Comparison of ENCODE assay signal across 17 cellular contexts in the genomic region with DNA sequence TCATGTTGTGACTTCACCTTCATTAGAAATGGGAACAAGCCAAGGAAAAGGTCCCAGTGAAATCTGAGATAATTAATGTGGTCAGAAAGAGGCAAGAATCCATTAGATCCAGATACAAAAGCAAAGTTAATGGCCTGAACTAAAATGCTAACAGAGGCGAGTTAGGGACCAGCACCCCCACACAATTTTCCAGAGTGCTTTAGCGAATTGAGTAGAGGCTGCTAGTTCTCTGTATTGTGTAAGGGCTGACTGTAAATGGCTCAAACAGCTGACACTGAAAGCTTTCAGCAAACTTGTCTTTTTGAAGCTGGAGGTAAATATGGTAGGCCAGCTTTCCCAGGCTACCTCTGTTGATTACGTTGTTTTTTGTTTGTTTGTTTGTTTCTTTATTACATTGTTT.
DNase-seq lines count a peak whose midpoint lies in the region; ATAC-seq, FAIRE-seq and TF ChIP-seq lines count a peak whose summit lies in the region.
"Had no signal": no experiment of that assay in that cellular context is flagged by ENCODE, and none has a peak within 500 bp of the region (broad histone marks: within the 10 kb centered on the region; RNA-seq: fewer than 3 reads in every experiment).

No MANE protein-coding gene starts in this region.

- in situ Hi-C loops in K562 (cut with MboI): no loop called here

- no peak overlapping the region for H2BK5ac ChIP-seq in mesenchymal stem cell (ENCODE audit: low read depth, low read length, poor library complexity, severe bottlenecking)

- H3K9me3 Mint-ChIP-seq in activated T-cell treated with anti-CD3 and anti-CD28 coated beads, Interleukin-2, amount 50 U/mL, for 72 hours: no peaks in the 10 kb centered on the region
- no peaks in the 10 kb centered on the region for H3K9me3 Mint-ChIP-seq in activated T-cell treated with anti-CD3 and anti-CD28 coated beads, Interleukin-2, amount 50 U/mL, for 4 hours

- no peaks in the 10 kb centered on the region for H4K20me1 ChIP-seq in K562 (replicated peaks; ENCODE audit: control insufficient read depth, insufficient read depth, low read length)

- no peak for TF ChIP-seq RAD21 in K562 (CRISPR knock-in tag; conservative IDR thresholded peaks at IDR 0.05 in 1 of 2, IDR thresholded peaks at IDR 0.05 in 1 of 2)

- POLR2A ChIA-PET in K562 (lab: Yijun Ruan, JAX): interaction anchor here (0.7 to 4.2 kb wide), 6 partner anchors 9 to 68 kb away, joined by 3 to 34 read pairs (median 4); no protein-coding TSS in a partner anchor

- H2BK15ac ChIP-seq in mesenchymal stem cell (ENCODE audit: low read depth, poor library complexity, severe bottlenecking): no peak overlapping the region

- no peak overlapping the region for H3K4me3 Mint-ChIP-seq in activated T-cell treated with anti-CD3 and anti-CD28 coated beads, Interleukin-2, amount 50 U/mL, for 72 hours
- H3K4me3 Mint-ChIP-seq in activated T-cell treated with anti-CD3 and anti-CD28 coated beads, Interleukin-2, amount 50 U/mL, for 4 hours: no peak overlapping the region

- WGBS in K562 (ENCODE audit: insufficient coverage, low coverage, missing lambda C conversion rate): 31% methylated on average over 3 of the region's 3 CpGs
- WGBS in mesenchymal stem cell: 85% methylated on average over 3 of the region's 3 CpGs

- no peak overlapping the region for H3K18ac ChIP-seq in mesenchymal stem cell (ENCODE audit: low read depth in 1 of 2, low read length in 2 of 2)

- H3K36me3 Mint-ChIP-seq in activated T-cell treated with anti-CD3 and anti-CD28 coated beads, Interleukin-2, amount 50 U/mL, for 72 hours (ENCODE audit: insufficient read depth in 2 of 2): no peaks in the 10 kb centered on the region
- no peaks in the 10 kb centered on the region for H3K36me3 Mint-ChIP-seq in activated T-cell treated with anti-CD3 and anti-CD28 coated beads, Interleukin-2, amount 50 U/mL, for 4 hours (ENCODE audit: insufficient read depth)

- H3K79me1 ChIP-seq in mesenchymal stem cell (replicated peaks; ENCODE audit: low read length, poor library complexity, severe bottlenecking): no peaks in the 10 kb centered on the region

- TF ChIP-seq POLR2A in K562 (conservative IDR thresholded peaks at IDR 0.05): no peak

- no peak for TF ChIP-seq EP300 in K562 (IDR thresholded peaks at IDR 0.05; ENCODE audit: low read length)

- H2AFZ ChIP-seq in K562 (ENCODE audit: low read depth, low read length) (0 out of 2 replicates have a peak overlapping the region, but pooled peaks have one; percentile 11), mesenchymal stem cell (ENCODE audit: low read depth, low read length) (no peak overlapping the region)

- no peak overlapping the region for H3K14ac ChIP-seq in mesenchymal stem cell (ENCODE audit: low read length in 2 of 2)

- no peak overlapping the region for H2BK120ac ChIP-seq in mesenchymal stem cell (ENCODE audit: low read depth, low read length)

- H3K27ac ChIP-seq in K562 (ENCODE audit: extremely low read depth, low read depth, low read length) (no peak overlapping the region), mesenchymal stem cell (ENCODE audit: low read length, poor library complexity, severe bottlenecking) (no peak overlapping the region)
- H3K27ac ChIP-seq: SJSA1 had no signal

- no peak overlapping the region for H4K91ac ChIP-seq in mesenchymal stem cell (ENCODE audit: low read length)

- H3K27me3 Mint-ChIP-seq in activated T-cell treated with anti-CD3 and anti-CD28 coated beads, Interleukin-2, amount 50 U/mL, for 72 hours (ENCODE audit: low read depth): no peaks in the 10 kb centered on the region
- peaks cover 4% of the 10 kb centered on the region for H3K27me3 Mint-ChIP-seq in activated T-cell treated with anti-CD3 and anti-CD28 coated beads, Interleukin-2, amount 50 U/mL, for 4 hours (ENCODE audit: low read depth)

- H2AK5ac ChIP-seq in mesenchymal stem cell (ENCODE audit: low read length, severe bottlenecking): no peak overlapping the region

- BruUV-seq in K562 (replicated peaks; lab: Mats Ljungman, UMichigan): no TSS peak

- ATAC-seq in activated T-cell treated with anti-CD3 and anti-CD28 coated beads, Interleukin-2, amount 50 U/mL, for 72 hours (replicated peaks in 1 of 2): no peak
- ATAC-seq in activated T-cell treated with anti-CD3 and anti-CD28 coated beads, Interleukin-2, amount 50 U/mL, for 4 hours: no peak
- no peak for ATAC-seq in K562
- no peak for ATAC-seq in HG03280 (IDR thresholded peaks at IDR 0.05; ENCODE audit: unreplicated experiment)
- no peak for ATAC-seq in GM18907 (IDR thresholded peaks at IDR 0.05; ENCODE audit: unreplicated experiment)
- no peak for ATAC-seq in esophagus mucosa
- ATAC-seq: A549 had no signal

- peak overlapping the region; percentile 80 for H3K27ac Mint-ChIP-seq in activated T-cell treated with anti-CD3 and anti-CD28 coated beads, Interleukin-2, amount 50 U/mL, for 72 hours

- no peaks in the 10 kb centered on the region for H3K79me2 ChIP-seq in K562 (ENCODE audit: control insufficient read depth, insufficient read depth, low read length)

- no peaks in the 10 kb centered on the region for H3K9me3 ChIP-seq in K562 (replicated peaks; ENCODE audit: control insufficient read depth, insufficient read depth, low read depth, low read length)
- H3K9me3 ChIP-seq in mesenchymal stem cell (ENCODE audit: control insufficient read depth, low read length): no peaks in the 10 kb centered on the region
- H3K9me3 ChIP-seq: A549, SJSA1 had no signal

- DNase-seq in activated T-cell treated with anti-CD3 and anti-CD28 coated beads, Interleukin-2, amount 50 U/mL, for 72 hours: no peak
- no peak for DNase-seq in activated T-cell treated with anti-CD3 and anti-CD28 coated beads, Interleukin-2, amount 50 U/mL, for 4 hours
- no peak for DNase-seq in K562 (ENCODE audit: extremely low read depth in 1 of 4, low spot score in 3 of 4)
- no peak for DNase-seq in mesenchymal stem cell
- DNase-seq: NCI-H1417; NCI-H2029 treated with DMSO at 0.1 percent for 48 hours; NCI-H345; NCI-H526 treated with DMSO at 0.1 percent for 48 hours; NK-92 treated with Interleukin-12 subunit alpha and Interleukin-12 subunit beta, amount 100 ng/mL, for 24 hours had no signal

- no peaks in the 10 kb centered on the region for H3K4me1 Mint-ChIP-seq in activated T-cell treated with anti-CD3 and anti-CD28 coated beads, Interleukin-2, amount 50 U/mL, for 72 hours (ENCODE audit: low read depth)
- H3K4me1 Mint-ChIP-seq in activated T-cell treated with anti-CD3 and anti-CD28 coated beads, Interleukin-2, amount 50 U/mL, for 4 hours (ENCODE audit: low read depth): no peaks in the 10 kb centered on the region

- H4K8ac ChIP-seq in mesenchymal stem cell (ENCODE audit: low read length): no peak overlapping the region

- H3K4me2 ChIP-seq in K562 (ENCODE audit: insufficient read depth, low read length) (no peak overlapping the region), mesenchymal stem cell (ENCODE audit: low read length, poor library complexity, severe bottlenecking) (no peak overlapping the region)
- H3K4me2 ChIP-seq: A549 had no signal

- TF ChIP-seq CTCF in K562 (IDR thresholded peaks at IDR 0.05 in 2 of 3, conservative IDR thresholded peaks at IDR 0.05 in 1 of 3; ENCODE audit: insufficient read depth in 2 of 3, low read depth in 1 of 3, low read length in 3 of 3): no peak

- H3K27me3 ChIP-seq in K562 (ENCODE audit: control insufficient read depth in 2 of 2, insufficient read depth in 2 of 2, low read length in 2 of 2) (no peaks in the 10 kb centered on the region), mesenchymal stem cell (ENCODE audit: control insufficient read depth in 1 of 2, insufficient read depth in 1 of 2, low read length in 2 of 2) (no peaks in the 10 kb centered on the region)
- H3K27me3 ChIP-seq: SJSA1 had no signal

- H3K36me3 ChIP-seq in K562 (ENCODE audit: control insufficient read depth, insufficient read depth, low read length): no peaks in the 10 kb centered on the region
- H3K36me3 ChIP-seq in mesenchymal stem cell (ENCODE audit: control insufficient read depth in 1 of 2, insufficient read depth in 2 of 2, low read depth in 1 of 2, low read length in 2 of 2): no peaks in the 10 kb centered on the region
- H3K36me3 ChIP-seq: SJSA1 had no signal

- H3K4me1 ChIP-seq in K562 (replicated peaks in 1 of 2; ENCODE audit: control insufficient read depth in 2 of 2, insufficient read depth in 2 of 2, low read length in 2 of 2): peaks cover 12 to 18% of the 10 kb centered on the region in 2 experiments; a peak in 4 of 5 replicates
- peaks cover 14% of the 10 kb centered on the region for H3K4me1 ChIP-seq in mesenchymal stem cell (ENCODE audit: control insufficient read depth, insufficient read depth, low read depth, low read length)

- H3K4me3 ChIP-seq in K562 (no peak overlapping the region), mesenchymal stem cell (ENCODE audit: insufficient read depth in 1 of 2, low read depth in 1 of 2, low read length in 2 of 2) (no peak overlapping the region)
- H3K4me3 ChIP-seq: A549, SJSA1 had no signal

- H3K9ac ChIP-seq in K562 (ENCODE audit: insufficient read depth in 1 of 2, low read depth in 2 of 2, low read length in 2 of 2) (no peak overlapping the region), mesenchymal stem cell (ENCODE audit: low read length) (peak overlapping the region; percentile 14)

- no peak overlapping the region for H3K23ac ChIP-seq in mesenchymal stem cell (ENCODE audit: low read length in 2 of 2)

- H3K9me1 ChIP-seq in K562 (ENCODE audit: control insufficient read depth, insufficient read depth, low read length): no peaks in the 10 kb centered on the region

- FAIRE-seq in K562 (lab: Jason Lieb, UNC): no peak
- FAIRE-seq: A549, G401.6, GM12891, H54 had no signal

- no peak overlapping the region for H3K4ac ChIP-seq in mesenchymal stem cell (ENCODE audit: low read depth in 1 of 2, low read length in 2 of 2)

- no peak overlapping the region for H2BK12ac ChIP-seq in mesenchymal stem cell (ENCODE audit: low read length in 2 of 2)

- CTCF ChIA-PET in K562 (lab: Yijun Ruan, JAX; ENCODE audit: low intra/inter-chr PET ratio): no interaction called here

- intact Hi-C loops in K562 (cut with micrococcal nuclease): no loop called here

TF ChIP-seq in K562, 482 proteins besides CTCF, POLR2A, EP300 and RAD21 (continues in another document):
- TF ChIP-seq STAT5A (IDR thresholded peaks at IDR 0.05; ENCODE audit: borderline replicate concordance, low read length) (no peak), CAMTA2 (CRISPR knock-in tag; conservative IDR thresholded peaks at IDR 0.05) (no peak), WHSC1 (IDR thresholded peaks at IDR 0.05; ENCODE audit: low read length) (no peak), HEY1 (CRISPR knock-in tag; IDR thresholded peaks at IDR 0.05; ENCODE audit: borderline replicate concordance) (no peak), POLR2AphosphoS2 (IDR thresholded peaks at IDR 0.05; ENCODE audit: low read length) (no peak), ZNF785 (CRISPR knock-in tag; IDR thresholded peaks at IDR 0.05) (no peak), CEBPB (tag; IDR thresholded peaks at IDR 0.05) (no peak), MED1 (CRISPR knock-in tag; IDR thresholded peaks at IDR 0.05; ENCODE audit: borderline replicate concordance) (no peak), NFE2L1 (tag; IDR thresholded peaks at IDR 0.05; ENCODE audit: borderline replicate concordance, low read depth) (no peak)
